ENCODE assay signal across 8 cellular contexts in genomic region chr19:2602391-2603181, GRCh38.
A peak's percentile ranks its signal among the peaks of the same experiment; 100 is the strongest.
DNase-seq lines count a peak whose midpoint lies in the region; ATAC-seq, FAIRE-seq and TF ChIP-seq lines count a peak whose summit lies in the region.

No MANE protein-coding gene starts in this region.

- no peaks in the 10 kb centered on the region for H3K27me3 ChIP-seq in brain microvascular endothelial cell (replicated peaks)

- peaks cover 41% of the 10 kb centered on the region for H3K4me1 Mint-ChIP-seq in stimulated activated naive CD8-positive, alpha-beta T cell treated with anti-CD3 and anti-CD28 coated beads, Interleukin-15, amount 100 ng/mL, for 72 hours

- H3K27ac Mint-ChIP-seq in stimulated activated naive CD8-positive, alpha-beta T cell treated with anti-CD3 and anti-CD28 coated beads, Interleukin-15, amount 100 ng/mL, for 72 hours = no peak overlapping the region

- no peaks in the 10 kb centered on the region for H3K36me3 ChIP-seq in brain microvascular endothelial cell (replicated peaks)

- no peak for TF ChIP-seq CTCF in brain microvascular endothelial cell (IDR thresholded peaks at IDR 0.05; ENCODE audit: low read depth, low read length, missing control alignments)

- H3K4me3 ChIP-seq in brain microvascular endothelial cell (ENCODE audit: low read depth, low read length) (peak overlapping the region; percentile 27), iPS-18c (ENCODE audit: insufficient read depth, low read depth, low read length) (peak overlapping the region; percentile 41), skeletal muscle cell (ENCODE audit: low read depth, low read length) (peak overlapping the region; percentile 17)

- no peak for FAIRE-seq in H54 (lab: Jason Lieb, UNC)

- peak overlapping the region; percentile 2 for H3K27ac ChIP-seq in brain microvascular endothelial cell

- H3K9me3 Mint-ChIP-seq in stimulated activated naive CD8-positive, alpha-beta T cell treated with anti-CD3 and anti-CD28 coated beads, Interleukin-15, amount 100 ng/mL, for 72 hours = no peaks in the 10 kb centered on the region

- DNase-seq in H54 (ENCODE audit: insufficient read length, low spot score) (peak; percentile 62), brain microvascular endothelial cell (peak; percentile 73), skeletal muscle cell (ENCODE audit: low read depth) (peak; percentile 81), DMS79 (lab: John Stamatoyannopoulos, UW) (no peak), RPMI8226 (no peak)
- no peak for DNase-seq in stimulated activated naive CD8-positive, alpha-beta T cell treated with anti-CD3 and anti-CD28 coated beads, Interleukin-15, amount 100 ng/mL, for 72 hours

- H3K9me3 ChIP-seq in iPS-18c (ENCODE audit: control insufficient read depth, insufficient read depth, low read length) = no peaks in the 10 kb centered on the region

- peaks cover 20% of the 10 kb centered on the region for H3K27me3 Mint-ChIP-seq in stimulated activated naive CD8-positive, alpha-beta T cell treated with anti-CD3 and anti-CD28 coated beads, Interleukin-15, amount 100 ng/mL, for 72 hours

- no peak overlapping the region for H3K4me3 Mint-ChIP-seq in stimulated activated naive CD8-positive, alpha-beta T cell treated with anti-CD3 and anti-CD28 coated beads, Interleukin-15, amount 100 ng/mL, for 72 hours

- ATAC-seq in stimulated activated naive CD8-positive, alpha-beta T cell treated with anti-CD3 and anti-CD28 coated beads, Interleukin-15, amount 100 ng/mL, for 72 hours = no peak
- ATAC-seq in activated CD4-positive, CD25-positive, alpha-beta regulatory T cell treated with anti-CD3 and anti-CD28 coated beads, Interleukin-2, amount 50 U/mL, for 24 hours = no peak

- TF ChIP-seq POLR2A in H54 (IDR thresholded peaks at IDR 0.05; ENCODE audit: low read depth, low read length) = no peak

- in situ Hi-C loops in brain microvascular endothelial cell (cut with HindIII; ENCODE audit: low pct_ligation_motif_present, low sequenced_read_pairs) = no loop called here

Comparison
In these comparisons a context has a peak if more than half of its experiments do, and no peak if none do; other contexts are left out.
1. DNase-seq: peak in H54 (single experiment), brain microvascular endothelial cell (single experiment) and skeletal muscle cell (single experiment); none in DMS79 (single experiment), stimulated activated naive CD8-positive, alpha-beta T cell treated with anti-CD3 and anti-CD28 coated beads, Interleukin-15, amount 100 ng/mL, for 72 hours (0 of 2) and RPMI8226 (single experiment).
2. Peak in every context shown above with its lines, with median percentiles within 50 percentile points of each other: H3K4me3 ChIP-seq.